Comparison of ENCODE assay signal across 9 cellular contexts in genomic region chr18:4068552-4069158, GRCh38.
A peak's percentile ranks its signal among the peaks of the same experiment; 100 is the strongest.
DNase-seq lines count a peak whose midpoint lies in the region; ATAC-seq and TF ChIP-seq lines count a peak whose summit lies in the region.
"Had no signal": no experiment of that assay in that cellular context is flagged by ENCODE, and none has a peak within 500 bp of the region (broad histone marks: within the 10 kb centered on the region; RNA-seq: fewer than 3 reads in every experiment).

No MANE protein-coding gene starts in this region.

- H3K4me3 ChIP-seq in lower lobe of right lung (no peak overlapping the region), tibial nerve (no peak overlapping the region)

- ATAC-seq in GM21526 (IDR thresholded peaks at IDR 0.05; ENCODE audit: low FRiP score, unreplicated experiment) (peak; percentile 84), lower lobe of right lung (peak; percentile 61 to 77), HG03045 (IDR thresholded peaks at IDR 0.05; ENCODE audit: unreplicated experiment) (no peak)

- H3K27ac ChIP-seq in lower lobe of right lung (no peak overlapping the region), tibial nerve (no peak overlapping the region)

- no peaks in the 10 kb centered on the region for H3K27me3 ChIP-seq in lower lobe of right lung (ENCODE audit: low read depth)
- H3K27me3 ChIP-seq in tibial nerve = no peaks in the 10 kb centered on the region

- peak; percentile 46 for DNase-seq in ELR (ENCODE audit: low read depth)
- DNase-seq in Kasumi-1 (lab: John Stamatoyannopoulos, UW) = peak; percentile 61 to 69
- DNase-seq in SHP77 treated with DMSO at 0.1 percent for 48 hours (lab: John Stamatoyannopoulos, UW) = peak; percentile 6
- DNase-seq in cerebellar cortex (ENCODE audit: low spot score) = peak; percentile 79
- no peak for DNase-seq in lower lobe of right lung
- peak in 1 of 2 donors; percentile 47 for DNase-seq in tibial nerve (ENCODE audit: low spot score in 2 of 2)
- DNase-seq: activated naive CD8-positive, alpha-beta T cell treated with anti-CD3 and anti-CD28 coated beads, Interleukin-2, amount 10 ng/mL, durations not matched to agents 7 days and 5 days had no signal

- TF ChIP-seq EP300 in tibial nerve (IDR thresholded peaks at IDR 0.05) = no peak

- WGBS in tibial nerve, 2 donors = 11 to 17% methylated on average over 5 of the region's 5 CpGs

- intact Hi-C loops in lower lobe of right lung (cut with DNase I) = no loop called here

- TF ChIP-seq POLR2A in tibial nerve (IDR thresholded peaks at IDR 0.05) = no peak

- H3K9me3 ChIP-seq in lower lobe of right lung = no peaks in the 10 kb centered on the region
- H3K9me3 ChIP-seq in tibial nerve = peaks cover 0 to 5% (median 0%) of the 10 kb centered on the region in 4 donors

- peak; percentile 67 for TF ChIP-seq CTCF in lower lobe of right lung (IDR thresholded peaks at IDR 0.05)
- TF ChIP-seq CTCF in tibial nerve (IDR thresholded peaks at IDR 0.05) = peak; percentile 44 to 72 (median 53)

- H3K4me1 ChIP-seq in lower lobe of right lung (no peaks in the 10 kb centered on the region), tibial nerve (no peaks in the 10 kb centered on the region)

- H3K36me3 ChIP-seq in lower lobe of right lung (no peaks in the 10 kb centered on the region), tibial nerve (no peaks in the 10 kb centered on the region)
